Comparison of ENCODE assay signal across 1 cellular context in genomic region chr1:205809942-205810345, GRCh38.
TF ChIP-seq lines count a peak whose summit lies in the region.

No MANE protein-coding gene starts in this region.

TF ChIP-seq in neural cell, 6 proteins besides CTCF, POLR2A, EP300 and RAD21 (continued from another document):
- TF ChIP-seq REST (IDR thresholded peaks at IDR 0.05; ENCODE audit: borderline replicate concordance): no peak
- no peak for TF ChIP-seq SMC3 (conservative IDR thresholded peaks at IDR 0.05; ENCODE audit: poor library complexity)
TF ChIP-seq in neural cell: peak in this region for 0.
